In the genomic region with DNA sequence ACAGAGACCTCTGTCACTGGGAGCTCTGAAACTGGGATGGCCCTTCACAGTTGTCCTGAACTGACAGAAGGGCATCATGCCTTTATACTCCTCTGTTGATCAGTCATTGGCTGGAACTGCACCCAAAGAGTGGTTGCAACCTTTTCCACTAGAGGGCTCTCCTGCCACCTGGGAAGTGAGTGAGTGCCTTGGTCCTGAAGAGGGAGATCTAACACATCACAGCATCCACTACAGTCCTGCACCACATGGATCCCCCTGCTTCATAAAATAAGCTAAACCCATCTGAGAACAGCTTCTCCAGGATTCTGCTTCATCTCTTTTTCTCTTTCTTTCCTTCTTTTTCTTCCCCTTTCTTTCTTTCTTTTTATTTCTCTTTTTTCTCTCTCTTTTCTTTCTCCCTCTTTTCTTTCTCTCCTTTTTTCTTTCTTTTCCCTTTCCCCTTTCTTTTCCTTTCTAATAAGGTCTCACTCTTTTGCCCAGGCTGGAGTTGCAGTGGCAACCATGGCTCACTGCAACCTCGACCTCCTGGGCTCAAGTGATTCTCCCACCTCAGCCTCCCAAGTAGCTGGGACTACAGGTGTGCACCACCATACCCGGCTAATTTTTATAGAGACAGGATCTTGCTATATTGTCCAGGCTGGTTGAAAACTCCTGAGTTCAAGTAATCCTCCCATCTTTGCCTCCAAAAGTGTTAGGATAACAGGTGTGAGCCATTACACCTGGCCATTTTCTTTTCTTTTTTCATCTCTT, we compare ENCODE assay signal across 8 cellular contexts. TPM values are rescaled to one million over a fixed set of nuclear protein-coding genes. Genes with fewer than 3 reads are reported as not detected.
DNase-seq lines count a peak whose midpoint lies in the region; ATAC-seq, FAIRE-seq and TF ChIP-seq lines count a peak whose summit lies in the region.

No MANE protein-coding gene starts in this region.

- peak; percentile 99 for ATAC-seq in activated naive CD4-positive, alpha-beta T cell treated with anti-CD3 and anti-CD28 coated beads, Interleukin-2, amount 50 U/mL, for 72 hours
- ATAC-seq in right cardiac atrium = peak; percentile 79 to 85
- ATAC-seq in omental fat pad (ENCODE audit: low FRiP score) = no peak

- intact Hi-C loops in right cardiac atrium (cut with DNase I) = no loop called here

- peaks cover 5% of the 10 kb centered on the region for H3K4me1 ChIP-seq in right cardiac atrium (ENCODE audit: control insufficient read depth, insufficient read depth, low read length)

- no peaks in the 10 kb centered on the region for H3K36me3 Mint-ChIP-seq in activated naive CD4-positive, alpha-beta T cell treated with anti-CD3 and anti-CD28 coated beads, Interleukin-2, amount 50 U/mL, for 72 hours

- no peak for TF ChIP-seq CTCF in omental fat pad (IDR thresholded peaks at IDR 0.05)

- no peaks in the 10 kb centered on the region for H3K9me3 Mint-ChIP-seq in activated naive CD4-positive, alpha-beta T cell treated with anti-CD3 and anti-CD28 coated beads, Interleukin-2, amount 50 U/mL, for 72 hours

- no peak overlapping the region for H3K4me3 ChIP-seq in right cardiac atrium (ENCODE audit: low read length)

- 82% methylated on average over 2 of the region's 2 CpGs for WGBS in right cardiac atrium

- no peaks in the 10 kb centered on the region for H3K9me3 ChIP-seq in right cardiac atrium (ENCODE audit: control insufficient read depth, low read length)

- peak; percentile 14 for DNase-seq in GOT3 (lab: John Stamatoyannopoulos, UW)
- peak; percentile 75 for DNase-seq in M059J (ENCODE audit: low read depth)
- peak; percentile 83 for DNase-seq in SKM-1 (lab: John Stamatoyannopoulos, UW; ENCODE audit: unreplicated experiment)
- DNase-seq in activated naive CD4-positive, alpha-beta T cell treated with anti-CD3 and anti-CD28 coated beads, Interleukin-2, amount 50 U/mL, for 72 hours (ENCODE audit: low spot score in 2 of 2) = peak; percentile 61 to 65
- peak in 1 of 3 donors; percentile 56 for DNase-seq in right cardiac atrium
- peak; percentile 68 for DNase-seq in stimulated activated CD4-positive, alpha-beta T cell treated with anti-CD3 and anti-CD28 coated beads, Interleukin-15, amount 100 ng/mL, for 24 hours
- no peak for DNase-seq in omental fat pad (ENCODE audit: low spot score)

- H3K27ac Mint-ChIP-seq in activated naive CD4-positive, alpha-beta T cell treated with anti-CD3 and anti-CD28 coated beads, Interleukin-2, amount 50 U/mL, for 72 hours = no peak overlapping the region

- FAIRE-seq in G401.6 (lab: Jason Lieb, UNC) = peak; percentile 15

- H3K27ac ChIP-seq in right cardiac atrium (ENCODE audit: low read length) = no peak overlapping the region

- H3K27me3 ChIP-seq in right cardiac atrium (ENCODE audit: control insufficient read depth, insufficient read depth) = no peaks in the 10 kb centered on the region

RNA-seq across cellular contexts. Expression of gene RAF1, which starts 42.8 kb away (rescaled TPM):
- 78.0 and 106 TPM in 2 replicates for total RNA-seq in M059J (2014; rRNA removed; shearing (Covaris generic))
- 10 to 100 TPM; 75.9 to 97.0 TPM for total RNA-seq in activated naive CD4-positive, alpha-beta T cell treated with anti-CD3 and anti-CD28 coated beads, Interleukin-2, amount 50 U/mL, for 72 hours
- total RNA-seq in right cardiac atrium = 100 to 1,000 TPM; 130 to 146 (median 142) TPM
- polyA plus RNA-seq in right cardiac atrium = 88.0 TPM
- total RNA-seq in omental fat pad = 100 to 1,000 TPM in 2 of 4 donors, 10 to 100 TPM in 2; 83.4 to 120 (median 106) TPM

RNA-seq across cellular contexts. Expression of gene TMEM40, which starts 52.4 kb away (rescaled TPM):
- total RNA-seq in M059J (2014; rRNA removed; shearing (Covaris generic)) = 0.74 and 1.3 TPM in 2 replicates
- not detected for total RNA-seq in activated naive CD4-positive, alpha-beta T cell treated with anti-CD3 and anti-CD28 coated beads, Interleukin-2, amount 50 U/mL, for 72 hours
- 1 to 10 TPM; 3.3 to 5.1 (median 3.7) TPM for total RNA-seq in right cardiac atrium
- 5.2 TPM for polyA plus RNA-seq in right cardiac atrium
- total RNA-seq in omental fat pad = not detected
